Comparison of ENCODE assay signal across 16 cellular contexts in the genomic region with DNA sequence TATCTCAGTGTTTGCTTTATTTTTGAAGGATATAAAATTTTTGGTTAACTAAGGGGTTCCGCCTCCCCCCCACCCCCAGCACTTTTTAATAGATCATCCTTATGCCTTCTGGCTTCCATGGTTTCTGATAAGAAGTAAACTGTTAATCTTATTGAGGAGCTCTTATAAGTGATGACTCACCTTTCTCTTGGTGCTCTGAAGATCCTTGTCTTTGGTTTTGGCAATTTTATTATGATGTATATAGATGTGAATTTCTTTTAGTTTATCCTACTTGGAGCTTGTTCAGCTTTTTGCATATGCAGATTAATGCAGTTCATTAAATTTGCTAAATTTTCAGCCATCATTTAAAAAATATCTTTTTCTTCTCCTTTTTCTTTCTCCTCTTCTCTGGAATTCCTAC.
DNase-seq lines count a peak whose midpoint lies in the region; FAIRE-seq and TF ChIP-seq lines count a peak whose summit lies in the region.
"Had no signal": no experiment of that assay in that cellular context is flagged by ENCODE, and none has a peak within 500 bp of the region (broad histone marks: within the 10 kb centered on the region; RNA-seq: fewer than 3 reads in every experiment).

No MANE protein-coding gene starts in this region.

- H3K4me1 Mint-ChIP-seq in astrocyte (ENCODE audit: low read depth, unreplicated experiment): peaks cover 4% of the 10 kb centered on the region

- peak; percentile 23 for FAIRE-seq in astrocyte (lab: Jason Lieb, UNC)
- FAIRE-seq: A204.1 had no signal

- peaks cover 14% of the 10 kb centered on the region for H3K4me1 ChIP-seq in GM23248 (ENCODE audit: insufficient read depth)
- peaks cover 3% of the 10 kb centered on the region for H3K4me1 ChIP-seq in astrocyte (ENCODE audit: insufficient read depth, low read length)
- H3K4me1 ChIP-seq in effector memory CD4-positive, alpha-beta T cell (ENCODE audit: control insufficient read depth, insufficient read depth, low read length, poor library complexity, severe bottlenecking): no peaks in the 10 kb centered on the region
- H3K4me1 ChIP-seq: HAP-1 had no signal

- H3F3A ChIP-seq in GM23248 (ENCODE audit: insufficient read depth): peaks cover 15% of the 10 kb centered on the region

- H4K20me1 ChIP-seq in GM23248 (ENCODE audit: insufficient read depth) (no peaks in the 10 kb centered on the region), astrocyte (ENCODE audit: insufficient read depth, low read length) (no peaks in the 10 kb centered on the region)

- H3K36me3 Mint-ChIP-seq in astrocyte (ENCODE audit: low read depth, unreplicated experiment): no peaks in the 10 kb centered on the region
- H3K36me3 Mint-ChIP-seq: IgD-negative memory B cell had no signal

- H3K27ac Mint-ChIP-seq in astrocyte (ENCODE audit: unreplicated experiment): no peak overlapping the region
- H3K27ac Mint-ChIP-seq: CD4-positive, alpha-beta T cell; IgD-negative memory B cell had no signal

- peaks cover 3% of the 10 kb centered on the region for H3K9me3 Mint-ChIP-seq in astrocyte (ENCODE audit: unreplicated experiment)
- H3K9me3 Mint-ChIP-seq: CD4-positive, alpha-beta T cell had no signal

- H3K4me3 Mint-ChIP-seq in astrocyte (ENCODE audit: unreplicated experiment): no peak overlapping the region
- H3K4me3 Mint-ChIP-seq: CD4-positive, alpha-beta T cell; IgD-negative memory B cell had no signal

- H3K79me2 ChIP-seq in GM23248 (ENCODE audit: insufficient read depth): no peaks in the 10 kb centered on the region
- no peaks in the 10 kb centered on the region for H3K79me2 ChIP-seq in astrocyte (ENCODE audit: insufficient read depth, low read length)

- H3K9me2 ChIP-seq in GM23248 (ENCODE audit: insufficient read depth): no peaks in the 10 kb centered on the region

- WGBS in GM23248 (ENCODE audit: low coverage in 1 of 2, low lambda C conversion rate in 2 of 2, missing lambda C conversion rate in 2 of 2), 2 experiments: 11 to 13% methylated on average over 1 of the region's 1 CpG

- in situ Hi-C loops in GM23248 (cut with MboI): no loop called here

- H3K27ac ChIP-seq in GM23248 (no peak overlapping the region), astrocyte (ENCODE audit: low read depth, low read length) (no peak overlapping the region)
- H3K27ac ChIP-seq in effector memory CD4-positive, alpha-beta T cell (ENCODE audit: insufficient read depth, low read length, poor library complexity, severe bottlenecking): no peak overlapping the region
- H3K27ac ChIP-seq: C4-2B had no signal

- H3K27me3 Mint-ChIP-seq in astrocyte (ENCODE audit: low read depth, unreplicated experiment): peaks cover 7% of the 10 kb centered on the region
- H3K27me3 Mint-ChIP-seq: CD4-positive, alpha-beta T cell had no signal

- H3K36me3 ChIP-seq in GM23248 (ENCODE audit: low read depth) (no peaks in the 10 kb centered on the region), astrocyte (ENCODE audit: insufficient read depth, low read length) (no peaks in the 10 kb centered on the region)
- no peaks in the 10 kb centered on the region for H3K36me3 ChIP-seq in effector memory CD4-positive, alpha-beta T cell (ENCODE audit: control insufficient read depth, insufficient read depth, low read length)
- H3K36me3 ChIP-seq: HAP-1 had no signal

- H3K9me3 ChIP-seq in GM23248 (ENCODE audit: low read depth) (no peaks in the 10 kb centered on the region), astrocyte (ENCODE audit: insufficient read depth, low read depth, low read length) (no peaks in the 10 kb centered on the region)
- H3K9me3 ChIP-seq in effector memory CD4-positive, alpha-beta T cell (ENCODE audit: control insufficient read depth, low read length): no peaks in the 10 kb centered on the region
- H3K9me3 ChIP-seq: HAP-1 had no signal

- H3K27me3 ChIP-seq in GM23248 (replicated peaks; ENCODE audit: insufficient read depth) (no peaks in the 10 kb centered on the region), astrocyte (ENCODE audit: insufficient read depth, low read length) (no peaks in the 10 kb centered on the region)
- H3K27me3 ChIP-seq in effector memory CD4-positive, alpha-beta T cell (replicated peaks; ENCODE audit: control insufficient read depth, insufficient read depth, low read length, poor library complexity, severe bottlenecking): no peaks in the 10 kb centered on the region

- DNase-seq in GM23248 (peak; percentile 21), M059J (ENCODE audit: low read depth) (peak; percentile 14), astrocyte (ENCODE audit: low read depth) (no peak), NCI-H1092 treated with DMSO at 0.1 percent for 48 hours (lab: John Stamatoyannopoulos, UW) (no peak), HUDEP-2 (lab: John Stamatoyannopoulos, UW; ENCODE audit: unreplicated experiment in 76 of 76) (no peak)
- DNase-seq in effector memory CD4-positive, alpha-beta T cell: no peak
- DNase-seq: AML-193; CD4-positive, alpha-beta T cell; DMS153; DMS79; GF-D8; KG1 had no signal

- H3K4me2 ChIP-seq in GM23248 (ENCODE audit: unreplicated experiment): no peak overlapping the region
- H3K4me2 ChIP-seq in astrocyte (ENCODE audit: low read length): no peak overlapping the region

- TF ChIP-seq CTCF in astrocyte (IDR thresholded peaks at IDR 0.05; ENCODE audit: insufficient read depth, low read depth, low read length): no peak

- no peak overlapping the region for H3K4me3 ChIP-seq in GM23248
- no peak overlapping the region for H3K4me3 ChIP-seq in astrocyte (ENCODE audit: insufficient read depth, low read depth, low read length)
- H3K4me3 ChIP-seq in effector memory CD4-positive, alpha-beta T cell (ENCODE audit: insufficient read depth, low read depth, low read length, poor library complexity, severe bottlenecking): no peak overlapping the region
- H3K4me3 ChIP-seq: HAP-1 had no signal

- no peak overlapping the region for H2AFZ ChIP-seq in GM23248
- H2AFZ ChIP-seq in astrocyte (ENCODE audit: low read depth, low read length): no peak overlapping the region

- no peak overlapping the region for H3K9ac ChIP-seq in GM23248
- H3K9ac ChIP-seq in astrocyte (ENCODE audit: low read length): no peak overlapping the region

Comparison
In these comparisons a context has a peak if more than half of its experiments do, and no peak if none do; other contexts are left out.
1. DNase-seq: peak in GM23248 (single experiment) and M059J (single experiment); none in astrocyte (single experiment), effector memory CD4-positive, alpha-beta T cell (0 of 3), NCI-H1092 treated with DMSO at 0.1 percent for 48 hours (single experiment) and HUDEP-2 (0 of 76).